8 cellular contexts compared by ENCODE assay signal in the genomic region with DNA sequence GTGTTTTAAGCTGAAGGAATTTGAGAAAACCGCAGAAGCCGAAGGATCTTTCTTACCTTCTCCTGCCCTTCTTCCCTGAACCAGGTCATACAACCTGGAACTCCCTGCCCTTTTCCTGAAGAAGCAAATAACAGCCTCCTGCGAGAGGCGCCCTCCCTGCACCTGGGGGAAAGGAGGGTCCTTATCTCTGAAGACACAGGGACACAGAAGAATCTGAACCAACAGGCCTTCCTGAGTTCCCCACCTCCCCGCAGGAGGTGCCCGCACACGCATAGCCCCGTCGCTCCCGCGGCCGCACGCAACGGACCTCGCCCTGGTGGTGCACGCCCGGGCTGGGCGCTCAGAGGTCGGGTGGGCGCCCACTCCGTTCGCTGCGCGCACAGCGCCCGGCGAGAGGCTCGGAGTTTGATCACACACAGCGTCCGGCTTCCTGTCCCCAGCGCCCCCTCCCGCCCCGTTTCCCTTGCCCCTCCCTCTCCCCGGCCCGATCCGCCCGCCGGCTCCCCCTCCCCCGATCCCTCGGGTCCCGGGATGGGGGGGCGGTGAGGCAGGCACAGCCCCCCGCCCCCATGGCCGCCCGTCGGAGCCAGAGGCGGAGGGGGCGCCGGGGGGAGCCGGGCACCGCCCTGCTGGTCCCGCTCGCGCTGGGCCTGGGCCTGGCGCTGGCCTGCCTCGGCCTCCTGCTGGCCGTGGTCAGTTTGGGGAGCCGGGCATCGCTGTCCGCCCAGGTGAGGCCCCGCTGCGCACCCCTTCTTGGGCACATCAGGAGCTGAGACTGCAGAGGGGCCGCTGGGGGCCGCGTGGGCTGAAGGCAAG. TPM values are rescaled to one million over a fixed set of nuclear protein-coding genes. Genes with fewer than 3 reads are reported as not detected.
DNase-seq lines count a peak whose midpoint lies in the region; ATAC-seq and TF ChIP-seq lines count a peak whose summit lies in the region.

A gene with protein sequence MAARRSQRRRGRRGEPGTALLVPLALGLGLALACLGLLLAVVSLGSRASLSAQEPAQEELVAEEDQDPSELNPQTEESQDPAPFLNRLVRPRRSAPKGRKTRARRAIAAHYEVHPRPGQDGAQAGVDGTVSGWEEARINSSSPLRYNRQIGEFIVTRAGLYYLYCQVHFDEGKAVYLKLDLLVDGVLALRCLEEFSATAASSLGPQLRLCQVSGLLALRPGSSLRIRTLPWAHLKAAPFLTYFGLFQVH (plus strand): TSS at position 474 of the 816 bp plus-strand sequence. CDS start 96 bp downstream, at position 570.

- H3K36me3 ChIP-seq in body of pancreas (replicated peaks in 1 of 2; ENCODE audit: insufficient read depth in 1 of 2, low read depth in 2 of 2) (no peaks in the 10 kb centered on the region), gastrocnemius medialis (no peaks in the 10 kb centered on the region)

- 1 to 8% methylated on average over 2 to 36 of the region's 65 CpGs for WGBS in body of pancreas, 2 donors

- H3K27ac ChIP-seq in body of pancreas = peak within 1 kb of the TSS; percentile 62 to 86 (median 74)
- peak within 1 kb of the TSS; percentile 62 to 81 (median 76) for H3K27ac ChIP-seq in gastrocnemius medialis

- TF ChIP-seq CTCF in GM13977 (IDR thresholded peaks at IDR 0.05; ENCODE audit: extremely low read depth, insufficient read depth, missing control alignments) (no peak), body of pancreas (IDR thresholded peaks at IDR 0.05) (peak in 6 of 7 experiments; percentile 5 to 38 (median 30)), gastrocnemius medialis (IDR thresholded peaks at IDR 0.05 in 4 of 5, conservative IDR thresholded peaks at IDR 0.05 in 1 of 5) (peak in 2 of 5 experiments; percentile 17 to 39)

- H3K9me3 ChIP-seq in body of pancreas = no peaks in the 10 kb centered on the region
- H3K9me3 ChIP-seq in iPS-18c (ENCODE audit: control insufficient read depth, insufficient read depth, low read length) = no peaks in the 10 kb centered on the region
- no peaks in the 10 kb centered on the region for H3K9me3 ChIP-seq in gastrocnemius medialis

- peak; percentile 87 for ATAC-seq in body of pancreas
- peak; percentile 68 to 71 for ATAC-seq in gastrocnemius medialis
- ATAC-seq in HG03025 (IDR thresholded peaks at IDR 0.05; ENCODE audit: low FRiP score, unreplicated experiment) = no peak

- H3K4me3 ChIP-seq in body of pancreas (peak within 1 kb of the TSS; percentile 36 to 81), iPS-18c (ENCODE audit: insufficient read depth, low read depth, low read length) (peak within 1 kb of the TSS; percentile 53), gastrocnemius medialis (peak within 1 kb of the TSS; percentile 62 to 85 (median 66))

- TF ChIP-seq POLR2A in body of pancreas (IDR thresholded peaks at IDR 0.05) = peak in 2 of 3 donors; percentile 48 to 51
- peak in 1 of 2 donors; percentile 28 for TF ChIP-seq POLR2A in gastrocnemius medialis (IDR thresholded peaks at IDR 0.05)

- intact Hi-C loops in T-helper 1 cell treated with Interleukin-12 subunit alpha and Interleukin-12 subunit beta and Interleukin-4 antibody, amounts not matched to agents 30 ng/mL and 1 ng/mL, for 36 hours (cut with micrococcal nuclease) = loop anchor here (2.0 kb wide), 2 partner anchors 26 to 34 kb away; no protein-coding TSS in a partner anchor
- intact Hi-C loops in body of pancreas (cut with DNase I) (no loop called here), gastrocnemius medialis (cut with DNase I; ENCODE audit: low total_unique reads) (no loop called here)

- H3K27me3 ChIP-seq in body of pancreas = no peaks in the 10 kb centered on the region
- H3K27me3 ChIP-seq in gastrocnemius medialis = no peaks in the 10 kb centered on the region

- H3K4me1 ChIP-seq in body of pancreas (peaks cover 17% of the 10 kb centered on the region), gastrocnemius medialis (peaks cover 4 to 13% of the 10 kb centered on the region in 2 donors)

- peak; percentile 79 for DNase-seq in GM13977 (ENCODE audit: low spot score)
- DNase-seq in body of pancreas = peak; percentile 61 to 73 (median 68)
- peak; percentile 35 to 41 for DNase-seq in gastrocnemius medialis
- no peak for DNase-seq in NCI-H187 treated with DMSO at 0.1 percent for 48 hours (lab: John Stamatoyannopoulos, UW)
- no peak for DNase-seq in NOMO-1 treated with dmso at 0.1 percent for 144 hours (lab: John Stamatoyannopoulos, UW; ENCODE audit: unreplicated experiment)

- in situ Hi-C loops in GM13977 (cut with MboI; ENCODE audit: low pct_unique_long_range_greater_than_20kb, low sequenced_read_pairs, unreplicated experiment) = no loop called here
- in situ Hi-C loops in gastrocnemius medialis (cut with MboI; ENCODE audit: low sequenced_read_pairs in 4 of 4) = loop anchor here in 1 of 4 donors (25.0 kb wide), 1 partner anchor 186 kb away; a partner anchor contains a TSS

RNA-seq across cellular contexts. Expression of the gene that starts here (rescaled TPM):
- total RNA-seq in T-helper 1 cell treated with Interleukin-12 subunit alpha and Interleukin-12 subunit beta and Interleukin-4 antibody, amounts not matched to agents 30 ng/mL and 1 ng/mL, for 36 hours = 79.9 and 96.4 TPM in 2 replicates
- total RNA-seq in body of pancreas = 10 to 100 TPM; 32.2 to 48.8 TPM
- 10 to 100 TPM in 3 of 4 donors, 1 to 10 TPM in 1; 7.9 to 26.1 (median 16.9) TPM for total RNA-seq in gastrocnemius medialis

Comparison
In these comparisons a context has a peak if more than half of its experiments do, and no peak if none do; other contexts are left out.
1. DNase-seq: peak in GM13977 (single experiment), body of pancreas (4 of 4) and gastrocnemius medialis (2 of 2); none in NCI-H187 treated with DMSO at 0.1 percent for 48 hours (single experiment) and NOMO-1 treated with dmso at 0.1 percent for 144 hours (single experiment).
2. Peak in every context shown above with its lines, with median percentiles within 50 percentile points of each other: H3K4me3 ChIP-seq.